28 cellular contexts compared by ENCODE assay signal in genomic region chr1:190338829-190339228, GRCh38.
"Had no signal": no experiment of that assay in that cellular context is flagged by ENCODE, and none has a peak within 500 bp of the region (broad histone marks: within the 10 kb centered on the region; RNA-seq: fewer than 3 reads in every experiment).

No MANE protein-coding gene starts in this region.

- H3K4me1 ChIP-seq: suprapubic skin, testis, thyroid gland, tibial artery, tibial nerve, upper lobe of left lung, upper lobe of right lung, uterus, vagina had no signal

- H3K36me3 ChIP-seq: suprapubic skin, thoracic aorta, thyroid gland, tibial artery, tibial nerve, transverse colon, upper lobe of left lung, upper lobe of right lung, uterus, vagina had no signal

- H3K27me3 ChIP-seq: suprapubic skin, testis, thyroid gland, tibial artery, tibial nerve, transverse colon, upper lobe of left lung, upper lobe of right lung, uterus, vagina had no signal

- ATAC-seq: stimulated activated effector memory CD8-positive, alpha-beta T cell treated with anti-CD3 and anti-CD28 coated beads, Interleukin-12 subunit alpha, Interleukin-12 subunit beta, amount 100 ng/mL, for 72 hours; stimulated activated memory B cell treated with anti-CD40 and anti-IgM and Interleukin-4, amounts not matched to agents 10 μg/mL and 1 μg/mL and 100 μg/mL, for 72 hours; stimulated activated naive B cell treated with anti-CD40 and anti-IgM and Interleukin-4, amounts not matched to agents 10 μg/mL and 1 μg/mL and 100 μg/mL, for 72 hours; stimulated activated naive CD8-positive, alpha-beta T cell treated with anti-CD3 and anti-CD28 coated beads, Interleukin-15, amount 100 ng/mL, for 72 hours; stimulated activated naive CD8-positive, alpha-beta T cell treated with anti-CD3 and anti-CD28 coated beads, Interleukin-15, Interleukin-2, amounts not matched to agents 100 U/mL and 50 U/mL, for 24 hours; upper lobe of right lung had no signal

- H3K4me1 Mint-ChIP-seq: stimulated activated effector memory CD8-positive, alpha-beta T cell treated with anti-CD3 and anti-CD28 coated beads, Interleukin-12 subunit alpha, Interleukin-12 subunit beta, amount 100 ng/mL, for 72 hours; stimulated activated memory B cell treated with anti-CD40 and anti-IgM and Interleukin-4, amounts not matched to agents 10 μg/mL and 1 μg/mL and 100 μg/mL, for 72 hours; stimulated activated naive B cell treated with anti-CD40 and anti-IgM and Interleukin-4, amounts not matched to agents 10 μg/mL and 1 μg/mL and 100 μg/mL, for 72 hours; stimulated activated naive CD8-positive, alpha-beta T cell treated with anti-CD3 and anti-CD28 coated beads, Interleukin-15, amount 100 ng/mL, for 72 hours had no signal

- H3K27me3 Mint-ChIP-seq: stimulated activated memory B cell treated with anti-CD40 and anti-IgM and Interleukin-4, amounts not matched to agents 10 μg/mL and 1 μg/mL and 100 μg/mL, for 72 hours; stimulated activated naive B cell treated with anti-CD40 and anti-IgM and Interleukin-4, amounts not matched to agents 10 μg/mL and 1 μg/mL and 100 μg/mL, for 72 hours; stimulated activated naive CD8-positive, alpha-beta T cell treated with anti-CD3 and anti-CD28 coated beads, Interleukin-15, amount 100 ng/mL, for 72 hours; stimulated activated naive CD8-positive, alpha-beta T cell treated with anti-CD3 and anti-CD28 coated beads, Interleukin-15, Interleukin-2, amounts not matched to agents 100 ng/mL and 50 ng/mL, for 24 hours; type B pancreatic cell had no signal

- H3K27ac Mint-ChIP-seq: stimulated activated effector memory CD8-positive, alpha-beta T cell treated with anti-CD3 and anti-CD28 coated beads, Interleukin-12 subunit alpha, Interleukin-12 subunit beta, amount 100 ng/mL, for 72 hours; stimulated activated memory B cell treated with anti-CD40 and anti-IgM and Interleukin-4, amounts not matched to agents 10 μg/mL and 1 μg/mL and 100 μg/mL, for 72 hours; stimulated activated naive B cell treated with anti-CD40 and anti-IgM and Interleukin-4, amounts not matched to agents 10 μg/mL and 1 μg/mL and 100 μg/mL, for 72 hours; stimulated activated naive CD8-positive, alpha-beta T cell treated with anti-CD3 and anti-CD28 coated beads, Interleukin-15, amount 100 ng/mL, for 72 hours; stimulated activated naive CD8-positive, alpha-beta T cell treated with anti-CD3 and anti-CD28 coated beads, Interleukin-15, Interleukin-2, amounts not matched to agents 100 ng/mL and 50 ng/mL, for 24 hours; type B pancreatic cell had no signal

- H3K4me3 ChIP-seq: suprapubic skin, testis, thoracic aorta, thyroid gland, tibial artery, tibial nerve, transverse colon, upper lobe of left lung, upper lobe of right lung, uterus, vagina had no signal

- H3K9me3 ChIP-seq: suprapubic skin, testis, thoracic aorta, thyroid gland, tibial artery, tibial nerve, transverse colon, upper lobe of left lung, upper lobe of right lung, uterus, vagina had no signal

- H3K4me3 Mint-ChIP-seq: stimulated activated effector memory CD8-positive, alpha-beta T cell treated with anti-CD3 and anti-CD28 coated beads, Interleukin-12 subunit alpha, Interleukin-12 subunit beta, amount 100 ng/mL, for 72 hours; stimulated activated memory B cell treated with anti-CD40 and anti-IgM and Interleukin-4, amounts not matched to agents 10 μg/mL and 1 μg/mL and 100 μg/mL, for 72 hours; stimulated activated naive B cell treated with anti-CD40 and anti-IgM and Interleukin-4, amounts not matched to agents 10 μg/mL and 1 μg/mL and 100 μg/mL, for 72 hours; stimulated activated naive CD8-positive, alpha-beta T cell treated with anti-CD3 and anti-CD28 coated beads, Interleukin-15, amount 100 ng/mL, for 72 hours; stimulated activated naive CD8-positive, alpha-beta T cell treated with anti-CD3 and anti-CD28 coated beads, Interleukin-15, Interleukin-2, amounts not matched to agents 100 ng/mL and 50 ng/mL, for 24 hours; type B pancreatic cell had no signal

- H3K9me3 Mint-ChIP-seq: stimulated activated memory B cell treated with anti-CD40 and anti-IgM and Interleukin-4, amounts not matched to agents 10 μg/mL and 1 μg/mL and 100 μg/mL, for 72 hours; stimulated activated naive B cell treated with anti-CD40 and anti-IgM and Interleukin-4, amounts not matched to agents 10 μg/mL and 1 μg/mL and 100 μg/mL, for 72 hours; type B pancreatic cell had no signal

- DNase-seq: stimulated activated CD4-positive, alpha-beta T cell treated with anti-CD3 and anti-CD28 coated beads, Interleukin-2, amount 100 ng/mL, for 48 hours; stimulated activated CD4-positive, alpha-beta T cell treated with anti-CD3 and anti-CD28 coated beads, Interleukin-4, amount 100 ng/mL, for 1 hour; stimulated activated CD4-positive, alpha-beta T cell treated with anti-CD3 and anti-CD28 coated beads, Interleukin-4, amount 100 ng/mL, for 24 hours; stimulated activated CD4-positive, alpha-beta T cell treated with anti-CD3 and anti-CD28 coated beads, Interleukin-4, amount 100 ng/mL, for 4 hours; stimulated activated CD8-positive, alpha-beta memory T cell treated with anti-CD3 and anti-CD28 coated beads, Interleukin-4, amount 100 ng/mL, for 48 hours; stimulated activated naive B cell treated with anti-CD40 and anti-IgM and Interleukin-4, amounts not matched to agents 10 μg/mL and 1 μg/mL and 100 μg/mL, for 72 hours; stimulated activated naive CD4-positive, alpha-beta T cell; stimulated activated naive CD4-positive, alpha-beta T cell treated with Interleukin-2 at 50 U/mL for 16 hours; stimulated activated naive CD8-positive, alpha-beta T cell treated with anti-CD3 and anti-CD28 coated beads, Interleukin-15, amount 100 ng/mL, for 72 hours; stimulated activated naive CD8-positive, alpha-beta T cell treated with anti-CD3 and anti-CD28 coated beads, Interleukin-15, Interleukin-2, amounts not matched to agents 100 U/mL and 50 U/mL, for 24 hours; substantia nigra; testis; thyroid gland; tibial artery; transverse colon; trophoblast cell; upper lobe of left lung; upper lobe of right lung; uterus had no signal

- H3K36me3 Mint-ChIP-seq: stimulated activated effector memory CD8-positive, alpha-beta T cell treated with anti-CD3 and anti-CD28 coated beads, Interleukin-12 subunit alpha, Interleukin-12 subunit beta, amount 100 ng/mL, for 72 hours; stimulated activated memory B cell treated with anti-CD40 and anti-IgM and Interleukin-4, amounts not matched to agents 10 μg/mL and 1 μg/mL and 100 μg/mL, for 72 hours; stimulated activated naive B cell treated with anti-CD40 and anti-IgM and Interleukin-4, amounts not matched to agents 10 μg/mL and 1 μg/mL and 100 μg/mL, for 72 hours; type B pancreatic cell had no signal

- H3K27ac ChIP-seq: suprapubic skin, testis, thoracic aorta, thyroid gland, tibial artery, tibial nerve, transverse colon, upper lobe of left lung, upper lobe of right lung, uterus, vagina had no signal

- FAIRE-seq: urothelium cell line had no signal
